Comparison of ENCODE assay signal across 7 cellular contexts in genomic region chr12:56522486-56523193, GRCh38. TPM values are rescaled to one million over a fixed set of nuclear protein-coding genes. Genes with fewer than 3 reads are reported as not detected.
DNase-seq lines count a peak whose midpoint lies in the region; ATAC-seq lines count a peak whose summit lies in the region.

No MANE protein-coding gene starts in this region.

- H3K27me3 Mint-ChIP-seq in activated CD8-positive, alpha-beta T cell treated with anti-CD3 and anti-CD28 coated beads, Interleukin-2, amount 10 ng/mL, durations not matched to agents 7 days and 5 days (ENCODE audit: low read depth), result no peaks in the 10 kb centered on the region

- no peaks in the 10 kb centered on the region for H3K9me3 Mint-ChIP-seq in activated CD8-positive, alpha-beta T cell treated with anti-CD3 and anti-CD28 coated beads, Interleukin-2, amount 10 ng/mL, durations not matched to agents 7 days and 5 days (ENCODE audit: insufficient read depth)

- H3K27ac ChIP-seq in right cardiac atrium (ENCODE audit: low read length), result peak overlapping the region; percentile 92

- H3K4me1 Mint-ChIP-seq in activated CD8-positive, alpha-beta T cell treated with anti-CD3 and anti-CD28 coated beads, Interleukin-2, amount 10 ng/mL, durations not matched to agents 7 days and 5 days (ENCODE audit: low read depth), result peaks cover 31% of the 10 kb centered on the region

- ATAC-seq in activated CD8-positive, alpha-beta T cell treated with anti-CD3 and anti-CD28 coated beads, Interleukin-2, amount 10 ng/mL, durations not matched to agents 7 days and 5 days, result no peak
- no peak for ATAC-seq in right cardiac atrium
- ATAC-seq in sciatic nerve, result peak; percentile 11

- intact Hi-C loops in right cardiac atrium (cut with DNase I), result loop anchor here in 1 of 4 donors (5.0 kb wide), 1 partner anchor 50 kb away; no protein-coding TSS in a partner anchor
- intact Hi-C loops in sciatic nerve (cut with DNase I), result no loop called here

- no peaks in the 10 kb centered on the region for H3K36me3 Mint-ChIP-seq in activated CD8-positive, alpha-beta T cell treated with anti-CD3 and anti-CD28 coated beads, Interleukin-2, amount 10 ng/mL, durations not matched to agents 7 days and 5 days (ENCODE audit: low read depth)

- H3K4me3 Mint-ChIP-seq in activated CD8-positive, alpha-beta T cell treated with anti-CD3 and anti-CD28 coated beads, Interleukin-2, amount 10 ng/mL, durations not matched to agents 7 days and 5 days, result peak overlapping the region; percentile 75

- POLR2A ChIA-PET in activated CD8-positive, alpha-beta T cell treated with anti-CD3 and anti-CD28 coated beads, Interleukin-2, amount 10 ng/mL, durations not matched to agents 7 days and 5 days (lab: Charles Lee), result interaction anchor here (0.6 to 2.0 kb wide), 2 partner anchors 75 to 107 kb away, joined by 5 to 9 read pairs; partner anchors contain the start of gene BAZ2A

- peak overlapping the region; percentile 83 for H3K4me3 ChIP-seq in right cardiac atrium (ENCODE audit: low read length)

- H3K27me3 ChIP-seq in right cardiac atrium (ENCODE audit: control insufficient read depth, insufficient read depth), result no peaks in the 10 kb centered on the region

- H3K27ac Mint-ChIP-seq in activated CD8-positive, alpha-beta T cell treated with anti-CD3 and anti-CD28 coated beads, Interleukin-2, amount 10 ng/mL, durations not matched to agents 7 days and 5 days, result peak overlapping the region; percentile 82

- CTCF ChIA-PET in activated CD8-positive, alpha-beta T cell treated with anti-CD3 and anti-CD28 coated beads, Interleukin-2, amount 10 ng/mL, durations not matched to agents 7 days and 5 days (lab: Charles Lee), result interaction anchor here (0.6 to 3.5 kb wide), 20 partner anchors 9 to 915 kb away, joined by 3 to 20 read pairs (median 5); no protein-coding TSS in a partner anchor

- no peaks in the 10 kb centered on the region for H3K4me1 ChIP-seq in right cardiac atrium (ENCODE audit: control insufficient read depth, insufficient read depth, low read length)

- WGBS in right cardiac atrium, result 10% methylated on average over 4 of the region's 4 CpGs

- peak; percentile 19 for DNase-seq in HS-5 (ENCODE audit: low read depth)
- DNase-seq in activated CD8-positive, alpha-beta T cell treated with anti-CD3 and anti-CD28 coated beads, Interleukin-2, amount 10 ng/mL, durations not matched to agents 7 days and 5 days, result no peak
- DNase-seq in right cardiac atrium, result no peak
- DNase-seq in sciatic nerve (ENCODE audit: low spot score), result no peak
- no peak for DNase-seq in NCI-H1436 (lab: John Stamatoyannopoulos, UW)
- no peak for DNase-seq in hippocampal formation (lab: John Stamatoyannopoulos, UW)
- DNase-seq in NCI-H187 treated with DMSO at 0.1 percent for 48 hours (lab: John Stamatoyannopoulos, UW), result no peak

- no peaks in the 10 kb centered on the region for H3K9me3 ChIP-seq in right cardiac atrium (ENCODE audit: control insufficient read depth, low read length)

RNA-seq across cellular contexts. Expression of gene RBMS2, which starts 1.0 kb away (rescaled TPM):
- 1 to 10 TPM; 4.8 to 5.5 TPM for total RNA-seq in activated CD8-positive, alpha-beta T cell treated with anti-CD3 and anti-CD28 coated beads, Interleukin-2, amount 10 ng/mL, durations not matched to agents 7 days and 5 days
- total RNA-seq in right cardiac atrium (10 to 100 TPM; 29.6 to 41.4 (median 37.6) TPM), sciatic nerve (90.6 TPM)
- polyA plus RNA-seq in right cardiac atrium, result 11.0 TPM

RNA-seq across cellular contexts. Expression of gene GLS2, which starts 34.7 kb away (rescaled TPM):
- total RNA-seq in activated CD8-positive, alpha-beta T cell treated with anti-CD3 and anti-CD28 coated beads, Interleukin-2, amount 10 ng/mL, durations not matched to agents 7 days and 5 days, result 1 to 10 TPM in 1 of 2 experiments, under 1 TPM in 1; 0.70 to 1.1 TPM
- total RNA-seq in right cardiac atrium (1 to 10 TPM in 1 of 4 donors, under 1 TPM in 3; 0.42 to 1.2 (median 0.57) TPM), sciatic nerve (0.98 TPM)
- polyA plus RNA-seq in right cardiac atrium, result 0.63 TPM

RNA-seq across cellular contexts. Expression of gene SPRYD4, which starts 54.3 kb away (rescaled TPM):
- 1 to 10 TPM; 2.9 to 3.1 TPM for total RNA-seq in activated CD8-positive, alpha-beta T cell treated with anti-CD3 and anti-CD28 coated beads, Interleukin-2, amount 10 ng/mL, durations not matched to agents 7 days and 5 days
- 1 to 10 TPM; 2.6 to 3.3 (median 2.7) TPM for total RNA-seq in right cardiac atrium
- 3.1 TPM for polyA plus RNA-seq in right cardiac atrium
- total RNA-seq in sciatic nerve, result 2.9 TPM

Comparison
In these comparisons a context has a peak if more than half of its experiments do, and no peak if none do; other contexts are left out.
1. RNA of gene RBMS2, which starts 1.0 kb away (total RNA-seq): 90.6 TPM in sciatic nerve (single experiment) and 29.6 to 41.4 TPM in right cardiac atrium; 4.8 to 5.5 TPM in activated CD8-positive, alpha-beta T cell treated with anti-CD3 and anti-CD28 coated beads, Interleukin-2, amount 10 ng/mL, durations not matched to agents 7 days and 5 days; every median in the first group is over 4 times any median in the second.